1 cellular context compared by ENCODE assay signal in genomic region chr15:34799149-34799824, GRCh38.
A peak's percentile ranks its signal among the peaks of the same experiment; 100 is the strongest.
TF ChIP-seq lines count a peak whose summit lies in the region.

No MANE protein-coding gene starts in this region.

TF ChIP-seq in K562, 482 proteins besides CTCF, POLR2A, EP300 and RAD21 (continued from another document):
- TF ChIP-seq, protein P1, sequence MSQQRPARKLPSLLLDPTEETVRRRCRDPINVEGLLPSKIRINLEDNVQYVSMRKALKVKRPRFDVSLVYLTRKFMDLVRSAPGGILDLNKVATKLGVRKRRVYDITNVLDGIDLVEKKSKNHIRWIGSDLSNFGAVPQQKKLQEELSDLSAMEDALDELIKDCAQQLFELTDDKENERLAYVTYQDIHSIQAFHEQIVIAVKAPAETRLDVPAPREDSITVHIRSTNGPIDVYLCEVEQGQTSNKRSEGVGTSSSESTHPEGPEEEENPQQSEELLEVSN (IDR thresholded peaks at IDR 0.05; ENCODE audit: borderline replicate concordance in 1 of 2, extremely low read depth in 1 of 2, insufficient read depth in 1 of 2, insufficient read length in 1 of 2, low read depth in 1 of 2, low read length in 1 of 2, poor library complexity in 1 of 2, severe bottlenecking in 1 of 2), result no peak
- peak; percentile 4; the same call in 1 of the 2 replicates for TF ChIP-seq JUND (IDR thresholded peaks at IDR 0.05; ENCODE audit: borderline replicate concordance, low read depth, low read length)
- TF ChIP-seq JUND (tag; IDR thresholded peaks at IDR 0.05; ENCODE audit: borderline replicate concordance, low read depth, low read length), result no peak
- TF ChIP-seq, protein P2, sequence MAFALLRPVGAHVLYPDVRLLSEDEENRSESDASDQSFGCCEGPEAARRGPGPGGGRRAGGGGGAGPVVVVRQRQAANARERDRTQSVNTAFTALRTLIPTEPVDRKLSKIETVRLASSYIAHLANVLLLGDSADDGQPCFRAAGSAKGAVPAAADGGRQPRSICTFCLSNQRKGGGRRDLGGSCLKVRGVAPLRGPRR (CRISPR knock-in tag; IDR thresholded peaks at IDR 0.05), result no peak
- TF ChIP-seq KLF13 (tag; IDR thresholded peaks at IDR 0.05; ENCODE audit: borderline replicate concordance, low read depth), result no peak
- TF ChIP-seq DACH1 (IDR thresholded peaks at IDR 0.05; ENCODE audit: partially characterized antibody), result peak; percentile 17
- TF ChIP-seq KDM1A (IDR thresholded peaks at IDR 0.05), result no peak
- no peak for TF ChIP-seq GTF2E2 (tag; IDR thresholded peaks at IDR 0.05)
- TF ChIP-seq ZNF551 (CRISPR knock-in tag; IDR thresholded peaks at IDR 0.05), result no peak
- no peak for TF ChIP-seq EZH2 (IDR thresholded peaks at IDR 0.05; ENCODE audit: borderline replicate concordance, low read depth, low read length)
- peak; percentile 69 for TF ChIP-seq TCF3 (CRISPR knock-in tag; IDR thresholded peaks at IDR 0.05)
- peak; percentile 20 to 49; a peak in 1 of 4 replicates for TF ChIP-seq FOXA3 (CRISPR knock-in tag; conservative IDR thresholded peaks at IDR 0.05 in 1 of 2, IDR thresholded peaks at IDR 0.05 in 1 of 2)
- no peak for TF ChIP-seq CCAR2 (IDR thresholded peaks at IDR 0.05; ENCODE audit: low read depth, low read length)
